Comparison of ENCODE assay signal across 14 cellular contexts in genomic region chr5:94057655-94058054, GRCh38.
DNase-seq lines count a peak whose midpoint lies in the region; ATAC-seq and TF ChIP-seq lines count a peak whose summit lies in the region.
"Had no signal": no experiment of that assay in that cellular context is flagged by ENCODE, and none has a peak within 500 bp of the region (broad histone marks: within the 10 kb centered on the region; RNA-seq: fewer than 3 reads in every experiment).

No MANE protein-coding gene starts in this region.

- intact Hi-C loops in activated T-helper 1 cell treated with anti-CD3 and anti-CD28 coated beads, Interleukin-12 subunit alpha, Interleukin-12 subunit beta, Interleukin-2, Interleukin-4 antibody, amounts not matched to agents 30 ng/mL and 10 ng/mL and 1 ng/mL, durations not matched to agents 14 hours and 24 hours and 36 hours (cut with micrococcal nuclease): no loop called here

- H3K9me3 ChIP-seq in MG63: peaks cover 4% of the 10 kb centered on the region

- H3K27ac Mint-ChIP-seq in activated T-helper 1 cell treated with anti-CD3 and anti-CD28 coated beads, Interleukin-12 subunit alpha, Interleukin-12 subunit beta, Interleukin-2, Interleukin-4 antibody, amounts not matched to agents 30 ng/mL and 10 ng/mL and 1 ng/mL, durations not matched to agents 14 hours and 24 hours and 36 hours: no peak overlapping the region

- no peaks in the 10 kb centered on the region for H3K36me3 ChIP-seq in MG63

- peaks cover 5% of the 10 kb centered on the region for H3K4me1 Mint-ChIP-seq in activated T-helper 1 cell treated with anti-CD3 and anti-CD28 coated beads, Interleukin-12 subunit alpha, Interleukin-12 subunit beta, Interleukin-2, Interleukin-4 antibody, amounts not matched to agents 30 ng/mL and 10 ng/mL and 1 ng/mL, durations not matched to agents 14 hours and 24 hours and 36 hours (ENCODE audit: low read depth)

- TF ChIP-seq CTCF in astrocyte of the spinal cord (IDR thresholded peaks at IDR 0.05; ENCODE audit: low read depth, low read length): no peak

- no peak overlapping the region for H3K4me3 Mint-ChIP-seq in activated T-helper 1 cell treated with anti-CD3 and anti-CD28 coated beads, Interleukin-12 subunit alpha, Interleukin-12 subunit beta, Interleukin-2, Interleukin-4 antibody, amounts not matched to agents 30 ng/mL and 10 ng/mL and 1 ng/mL, durations not matched to agents 14 hours and 24 hours and 36 hours

- DNase-seq in NCI-H748 (lab: John Stamatoyannopoulos, UW; ENCODE audit: unreplicated experiment) (peak; percentile 12), NCI-H748 treated with DMSO at 0.1 percent for 48 hours (lab: John Stamatoyannopoulos, UW) (no peak), astrocyte of the spinal cord (ENCODE audit: low read depth, low spot score) (peak; percentile 20), iPS-NIHi11 (ENCODE audit: low spot score) (peak; percentile 52), NCI-H82 treated with DMSO at 0.1 percent for 48 hours (lab: John Stamatoyannopoulos, UW; ENCODE audit: unreplicated experiment) (no peak), MG63 (no peak)
- DNase-seq in activated T-helper 1 cell treated with anti-CD3 and anti-CD28 coated beads, Interleukin-12 subunit alpha, Interleukin-12 subunit beta, Interleukin-2, Interleukin-4 antibody, amounts not matched to agents 30 ng/mL and 10 ng/mL and 1 ng/mL, durations not matched to agents 14 hours and 24 hours and 36 hours (ENCODE audit: low spot score): no peak
- DNase-seq: C1 segment of cervical spinal cord, KBM-7, MM.1S, NCI-H2081, NCI-H524, PC-9 had no signal

- H3K9me3 Mint-ChIP-seq in activated T-helper 1 cell treated with anti-CD3 and anti-CD28 coated beads, Interleukin-12 subunit alpha, Interleukin-12 subunit beta, Interleukin-2, Interleukin-4 antibody, amounts not matched to agents 30 ng/mL and 10 ng/mL and 1 ng/mL, durations not matched to agents 14 hours and 24 hours and 36 hours: peaks cover 6% of the 10 kb centered on the region

- H3K36me3 Mint-ChIP-seq in activated T-helper 1 cell treated with anti-CD3 and anti-CD28 coated beads, Interleukin-12 subunit alpha, Interleukin-12 subunit beta, Interleukin-2, Interleukin-4 antibody, amounts not matched to agents 30 ng/mL and 10 ng/mL and 1 ng/mL, durations not matched to agents 14 hours and 24 hours and 36 hours (ENCODE audit: low read depth): peaks cover 8% of the 10 kb centered on the region

- in situ Hi-C loops in astrocyte of the spinal cord (cut with HindIII; ENCODE audit: low sequenced_read_pairs): no loop called here

- H3K27me3 Mint-ChIP-seq in activated T-helper 1 cell treated with anti-CD3 and anti-CD28 coated beads, Interleukin-12 subunit alpha, Interleukin-12 subunit beta, Interleukin-2, Interleukin-4 antibody, amounts not matched to agents 30 ng/mL and 10 ng/mL and 1 ng/mL, durations not matched to agents 14 hours and 24 hours and 36 hours (ENCODE audit: insufficient read depth): no peaks in the 10 kb centered on the region

- ATAC-seq in GM21367 (IDR thresholded peaks at IDR 0.05; ENCODE audit: unreplicated experiment): no peak

- H3K4me3 ChIP-seq in astrocyte of the spinal cord (ENCODE audit: low read depth, low read length) (no peak overlapping the region), MG63 (no peak overlapping the region)
- H3K4me3 ChIP-seq: PC-9 had no signal

- H3K27me3 ChIP-seq in MG63: no peaks in the 10 kb centered on the region

Comparison
In these comparisons a context has a peak if more than half of its experiments do, and no peak if none do; other contexts are left out.
1. DNase-seq: peak in NCI-H748 (single experiment), astrocyte of the spinal cord (single experiment) and iPS-NIHi11 (single experiment); none in NCI-H748 treated with DMSO at 0.1 percent for 48 hours (single experiment), NCI-H82 treated with DMSO at 0.1 percent for 48 hours (single experiment), activated T-helper 1 cell treated with anti-CD3 and anti-CD28 coated beads, Interleukin-12 subunit alpha, Interleukin-12 subunit beta, Interleukin-2, Interleukin-4 antibody, amounts not matched to agents 30 ng/mL and 10 ng/mL and 1 ng/mL, durations not matched to agents 14 hours and 24 hours and 36 hours (single experiment) and MG63 (single experiment).